Comparison of ENCODE assay signal across 21 cellular contexts in the genomic region with DNA sequence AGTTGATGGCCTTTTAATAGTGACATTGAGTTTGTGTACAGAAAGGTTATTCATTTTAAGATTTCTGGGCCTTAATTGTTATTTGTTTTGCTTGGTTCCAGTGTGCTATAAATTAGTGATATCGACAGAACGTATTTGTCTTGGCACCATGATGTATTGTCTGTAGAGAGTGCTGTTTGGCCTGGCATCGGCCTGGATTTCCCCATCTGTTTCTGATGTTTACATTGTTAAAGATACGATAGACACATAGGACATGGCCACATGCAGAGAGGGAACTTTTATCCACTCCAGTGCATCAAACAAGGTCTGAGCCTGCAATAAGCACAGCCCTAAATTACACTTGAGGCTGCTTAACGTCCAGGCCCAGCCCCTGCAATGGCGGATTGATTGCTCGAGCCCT.
DNase-seq lines count a peak whose midpoint lies in the region; ATAC-seq and TF ChIP-seq lines count a peak whose summit lies in the region.
"Had no signal": no experiment of that assay in that cellular context is flagged by ENCODE, and none has a peak within 500 bp of the region (broad histone marks: within the 10 kb centered on the region; RNA-seq: fewer than 3 reads in every experiment).

No MANE protein-coding gene starts in this region.

- H3K36me3 Mint-ChIP-seq in natural killer cell treated with Interleukin-12 subunit alpha and Interleukin-12 subunit beta and Interleukin-15 and Interleukin-18, amount 100 ng/mL, for 72 hours = no peaks in the 10 kb centered on the region
- H3K36me3 Mint-ChIP-seq: activated naive CD8-positive, alpha-beta T cell treated with anti-CD3 and anti-CD28 coated beads for 36 hours; naive B cell had no signal

- TF ChIP-seq CTCF in VCaP (conservative IDR thresholded peaks at IDR 0.05) = no peak

- H3K4me3 Mint-ChIP-seq in natural killer cell treated with Interleukin-12 subunit alpha and Interleukin-12 subunit beta and Interleukin-15 and Interleukin-18, amount 100 ng/mL, for 72 hours = no peak overlapping the region
- H3K4me3 Mint-ChIP-seq: activated naive CD8-positive, alpha-beta T cell treated with anti-CD3 and anti-CD28 coated beads for 36 hours; endodermal cell; naive B cell had no signal

- H3K9me3 Mint-ChIP-seq in natural killer cell treated with Interleukin-12 subunit alpha and Interleukin-12 subunit beta and Interleukin-15 and Interleukin-18, amount 100 ng/mL, for 72 hours = peaks cover 4% of the 10 kb centered on the region

- DNase-seq in COLO668 (lab: John Stamatoyannopoulos, UW; ENCODE audit: unreplicated experiment) (peak; percentile 76), NCI-H1417 (lab: John Stamatoyannopoulos, UW) (peak; percentile 69 to 98 (median 80)), NCI-H2196 treated with DMSO at 0.1 percent for 48 hours (lab: John Stamatoyannopoulos, UW; ENCODE audit: unreplicated experiment) (peak; percentile 10), pons (ENCODE audit: low spot score) (no peak)
- no peak for DNase-seq in natural killer cell treated with Interleukin-12 subunit alpha and Interleukin-12 subunit beta and Interleukin-15 and Interleukin-18, amount 100 ng/mL, for 72 hours (ENCODE audit: low spot score)
- DNase-seq: activated CD8-positive, alpha-beta memory T cell treated with anti-CD3 and anti-CD28 coated beads for 24 hours; activated naive CD8-positive, alpha-beta T cell treated with anti-CD3 and anti-CD28 coated beads for 36 hours; DMS79; endodermal cell; GOT3; IMR-90; MM.1S; naive B cell; NCI-H526 treated with DMSO at 0.1 percent for 48 hours; spleen had no signal

- peaks cover 4 to 7% of the 10 kb centered on the region in 2 donors for H3K27me3 Mint-ChIP-seq in natural killer cell treated with Interleukin-12 subunit alpha and Interleukin-12 subunit beta and Interleukin-15 and Interleukin-18, amount 100 ng/mL, for 72 hours

- H3K27ac Mint-ChIP-seq in natural killer cell treated with Interleukin-12 subunit alpha and Interleukin-12 subunit beta and Interleukin-15 and Interleukin-18, amount 100 ng/mL, for 72 hours = no peak overlapping the region
- H3K27ac Mint-ChIP-seq: activated naive CD8-positive, alpha-beta T cell treated with anti-CD3 and anti-CD28 coated beads for 36 hours; endodermal cell; progenitor cell of endocrine pancreas had no signal

- no peak for ATAC-seq in natural killer cell treated with Interleukin-12 subunit alpha and Interleukin-12 subunit beta and Interleukin-15 and Interleukin-18, amount 100 ng/mL, for 72 hours
- ATAC-seq in GM21723 (IDR thresholded peaks at IDR 0.05; ENCODE audit: unreplicated experiment) (no peak), GM18519 (IDR thresholded peaks at IDR 0.05; ENCODE audit: low FRiP score, unreplicated experiment) (no peak)

- peak overlapping the region; percentile 54 for H3K27ac ChIP-seq in VCaP
- H3K27ac ChIP-seq: BLaER1 treated with 17β-estradiol and CSF1 and Interleukin-3, amounts not matched to agents 10 nM and 100 nM; spleen; thoracic aorta had no signal

- H3K4me1 Mint-ChIP-seq in natural killer cell treated with Interleukin-12 subunit alpha and Interleukin-12 subunit beta and Interleukin-15 and Interleukin-18, amount 100 ng/mL, for 72 hours (ENCODE audit: low read depth in 2 of 2) = no peaks in the 10 kb centered on the region
- H3K4me1 Mint-ChIP-seq: activated naive CD8-positive, alpha-beta T cell treated with anti-CD3 and anti-CD28 coated beads for 36 hours; naive B cell had no signal

Comparison
In these comparisons a context has a peak if more than half of its experiments do, and no peak if none do; other contexts are left out.
1. DNase-seq: peak in COLO668 (single experiment), NCI-H1417 (3 of 3) and NCI-H2196 treated with DMSO at 0.1 percent for 48 hours (single experiment); none in natural killer cell treated with Interleukin-12 subunit alpha and Interleukin-12 subunit beta and Interleukin-15 and Interleukin-18, amount 100 ng/mL, for 72 hours (single experiment) and pons (single experiment).